In the genomic region with DNA sequence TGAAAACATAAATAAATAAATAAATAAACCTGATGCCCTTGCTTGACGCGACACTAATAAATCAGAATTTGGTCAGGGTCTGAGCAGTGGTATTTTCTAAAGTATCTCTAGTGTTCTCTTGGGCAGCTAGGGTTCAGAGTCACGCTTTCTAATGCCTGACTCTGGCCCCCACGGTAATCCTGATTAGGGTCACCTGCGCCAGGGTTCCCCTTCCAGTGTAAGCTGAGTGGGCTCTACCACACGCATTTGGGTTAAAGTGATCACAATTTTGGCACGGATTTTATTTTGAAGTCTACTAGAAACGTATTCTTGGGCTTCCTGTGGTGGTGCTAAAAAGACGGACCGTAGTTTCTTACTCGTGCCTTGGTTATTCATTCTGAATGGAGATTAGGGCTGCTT, we compare ENCODE assay signal across 8 cellular contexts. TPM values are rescaled to one million over a fixed set of nuclear protein-coding genes. Genes with fewer than 3 reads are reported as not detected.
DNase-seq lines count a peak whose midpoint lies in the region; ATAC-seq lines count a peak whose summit lies in the region.

No MANE protein-coding gene starts in this region.

- POLR2A ChIA-PET in activated CD8-positive, alpha-beta T cell treated with anti-CD3 and anti-CD28 coated beads, Interleukin-2, amount 10 ng/mL, durations not matched to agents 7 days and 5 days (lab: Charles Lee), result interaction anchor here (0.6 to 1.7 kb wide), 7 partner anchors 7 to 802 kb away, joined by 3 to 9 read pairs (median 3); partner anchors contain the start of genes PWWP2A and SLU7

- H3K27ac Mint-ChIP-seq in activated CD8-positive, alpha-beta T cell treated with anti-CD3 and anti-CD28 coated beads, Interleukin-2, amount 10 ng/mL, durations not matched to agents 7 days and 5 days, result peak overlapping the region; percentile 97

- H3K9me3 Mint-ChIP-seq in activated CD8-positive, alpha-beta T cell treated with anti-CD3 and anti-CD28 coated beads, Interleukin-2, amount 10 ng/mL, durations not matched to agents 7 days and 5 days (ENCODE audit: insufficient read depth), result no peaks in the 10 kb centered on the region

- peak overlapping the region; percentile 81 to 99 (median 93) for H3K4me2 ChIP-seq in BLaER1 treated with 17β-estradiol and CSF1 and Interleukin-3, amounts not matched to agents 10 nM and 100 nM

- peak; percentile 8 for ATAC-seq in HG02610 (IDR thresholded peaks at IDR 0.05; ENCODE audit: unreplicated experiment)
- peak; percentile 16 for ATAC-seq in activated CD8-positive, alpha-beta T cell treated with anti-CD3 and anti-CD28 coated beads, Interleukin-2, amount 10 ng/mL, durations not matched to agents 7 days and 5 days

- no peaks in the 10 kb centered on the region for H3K27me3 ChIP-seq in BLaER1 treated with 17β-estradiol and CSF1 and Interleukin-3, amounts not matched to agents 10 nM and 100 nM
- H3K27me3 ChIP-seq in subcutaneous abdominal adipose tissue (ENCODE audit: control insufficient read depth in 5 of 5, insufficient read depth in 4 of 5, low read length in 5 of 5), result peaks cover 0 to 3% (median 0%) of the 10 kb centered on the region in 5 donors

- peak overlapping the region; percentile 66 to 88 (median 77); a peak in 21 of 22 replicates for H3K27ac ChIP-seq in BLaER1 treated with 17β-estradiol and CSF1 and Interleukin-3, amounts not matched to agents 10 nM and 100 nM
- H3K27ac ChIP-seq in subcutaneous abdominal adipose tissue (ENCODE audit: low read depth, low read length), result peak overlapping the region; percentile 88

- peaks cover 28 to 44% (median 39%) of the 10 kb centered on the region in 11 experiments for H3K36me3 ChIP-seq in BLaER1 treated with 17β-estradiol and CSF1 and Interleukin-3, amounts not matched to agents 10 nM and 100 nM
- H3K36me3 ChIP-seq in subcutaneous abdominal adipose tissue (ENCODE audit: control insufficient read depth in 5 of 5, insufficient read depth in 5 of 5, low read length in 5 of 5), result peaks cover 7 to 22% (median 13%) of the 10 kb centered on the region in 5 donors

- peaks cover 21% of the 10 kb centered on the region for H3K36me3 Mint-ChIP-seq in activated CD8-positive, alpha-beta T cell treated with anti-CD3 and anti-CD28 coated beads, Interleukin-2, amount 10 ng/mL, durations not matched to agents 7 days and 5 days (ENCODE audit: low read depth)

- H3K4me1 ChIP-seq in BLaER1 treated with 17β-estradiol and CSF1 and Interleukin-3, amounts not matched to agents 10 nM and 100 nM, result peaks cover 18 to 28% (median 22%) of the 10 kb centered on the region in 10 experiments
- peaks cover 10 to 25% (median 17%) of the 10 kb centered on the region in 5 donors for H3K4me1 ChIP-seq in subcutaneous abdominal adipose tissue (ENCODE audit: control insufficient read depth in 5 of 5, insufficient read depth in 5 of 5, low read length in 5 of 5)

- no peak for DNase-seq in activated CD8-positive, alpha-beta T cell treated with anti-CD3 and anti-CD28 coated beads, Interleukin-2, amount 10 ng/mL, durations not matched to agents 7 days and 5 days
- DNase-seq in hypothalamus (lab: John Stamatoyannopoulos, UW) (no peak), NCI-H226 (no peak)
- DNase-seq in activated CD8-positive, alpha-beta memory T cell treated with anti-CD3 and anti-CD28 coated beads, Interleukin-2, amount 50 U/mL, for 4 hours, result no peak

- peak overlapping the region; percentile 73 to 90 (median 82) for H3K9ac ChIP-seq in BLaER1 treated with 17β-estradiol and CSF1 and Interleukin-3, amounts not matched to agents 10 nM and 100 nM
- peak overlapping the region in 4 of 5 donors; percentile 83 to 98 (median 88) for H3K9ac ChIP-seq in subcutaneous abdominal adipose tissue (ENCODE audit: low read length in 5 of 5)

- H3K4me3 Mint-ChIP-seq in activated CD8-positive, alpha-beta T cell treated with anti-CD3 and anti-CD28 coated beads, Interleukin-2, amount 10 ng/mL, durations not matched to agents 7 days and 5 days, result peak overlapping the region; percentile 94

- H3K4me1 Mint-ChIP-seq in activated CD8-positive, alpha-beta T cell treated with anti-CD3 and anti-CD28 coated beads, Interleukin-2, amount 10 ng/mL, durations not matched to agents 7 days and 5 days (ENCODE audit: low read depth), result peaks cover 22% of the 10 kb centered on the region

- peaks cover 0 to 30% (median 6%) of the 10 kb centered on the region in 11 experiments; a peak in 9 of 22 replicates for H4K20me1 ChIP-seq in BLaER1 treated with 17β-estradiol and CSF1 and Interleukin-3, amounts not matched to agents 10 nM and 100 nM

- no peaks in the 10 kb centered on the region for H3K9me3 ChIP-seq in BLaER1 treated with 17β-estradiol and CSF1 and Interleukin-3, amounts not matched to agents 10 nM and 100 nM (replicated peaks in 1 of 11)
- H3K9me3 ChIP-seq in iPS-18c (ENCODE audit: control insufficient read depth, insufficient read depth, low read length) (no peaks in the 10 kb centered on the region), subcutaneous abdominal adipose tissue (ENCODE audit: control insufficient read depth in 5 of 5, low read length in 5 of 5) (peaks cover 0 to 3% (median 0%) of the 10 kb centered on the region in 5 donors)

- no peaks in the 10 kb centered on the region for H3K27me3 Mint-ChIP-seq in activated CD8-positive, alpha-beta T cell treated with anti-CD3 and anti-CD28 coated beads, Interleukin-2, amount 10 ng/mL, durations not matched to agents 7 days and 5 days (ENCODE audit: low read depth)

- peak overlapping the region; percentile 75 to 91 (median 84) for H3K4me3 ChIP-seq in BLaER1 treated with 17β-estradiol and CSF1 and Interleukin-3, amounts not matched to agents 10 nM and 100 nM
- H3K4me3 ChIP-seq in iPS-18c (ENCODE audit: insufficient read depth, low read depth, low read length) (peak overlapping the region; percentile 85), subcutaneous abdominal adipose tissue (ENCODE audit: low read depth in 1 of 5, low read length in 5 of 5) (peak overlapping the region; percentile 90 to 100 (median 94))

- CTCF ChIA-PET in activated CD8-positive, alpha-beta T cell treated with anti-CD3 and anti-CD28 coated beads, Interleukin-2, amount 10 ng/mL, durations not matched to agents 7 days and 5 days (lab: Charles Lee), result interaction anchor here (0.7 to 6.9 kb wide), 7 partner anchors 12 to 597 kb away, joined by 3 to 58 read pairs (median 5); no protein-coding TSS in a partner anchor

RNA-seq across cellular contexts. Expression of gene TTC1, which starts 0.7 kb away (rescaled TPM):
- 10 to 100 TPM; 50.1 to 51.6 TPM for total RNA-seq in activated CD8-positive, alpha-beta T cell treated with anti-CD3 and anti-CD28 coated beads, Interleukin-2, amount 10 ng/mL, durations not matched to agents 7 days and 5 days
